In genomic region chr6:125752773-125753172, GRCh38 we compare ENCODE assay signal across 3 cellular contexts.
TF ChIP-seq lines count a peak whose summit lies in the region.

No MANE protein-coding gene starts in this region.

TF ChIP-seq in GM23338, 12 proteins besides CTCF, POLR2A, EP300 and RAD21 (continues in another document):
- TF ChIP-seq CREB1 (CRISPR knock-in tag; IDR thresholded peaks at IDR 0.05; ENCODE audit: low read depth) (no peak), REST (IDR thresholded peaks at IDR 0.05; ENCODE audit: unreplicated experiment) (no peak), ZNF331 (CRISPR knock-in tag; IDR thresholded peaks at IDR 0.05; ENCODE audit: low read depth) (no peak), ETS1 (IDR thresholded peaks at IDR 0.05) (no peak), EZH2phosphoT487 (IDR thresholded peaks at IDR 0.05; ENCODE audit: unreplicated experiment) (no peak), EZH2 (IDR thresholded peaks at IDR 0.05; ENCODE audit: low read depth, unreplicated experiment) (no peak), POLR2AphosphoS5 (IDR thresholded peaks at IDR 0.05; ENCODE audit: low read depth) (no peak), STAT1 (IDR thresholded peaks at IDR 0.05; ENCODE audit: unreplicated experiment) (no peak), ZNF114 (CRISPR knock-in tag; IDR thresholded peaks at IDR 0.05) (no peak), JUNB (IDR thresholded peaks at IDR 0.05; ENCODE audit: unreplicated experiment) (no peak)

TF ChIP-seq in endothelial cell of umbilical vein, 7 proteins besides CTCF, POLR2A, EP300 and RAD21:
- TF ChIP-seq GATA2 (IDR thresholded peaks at IDR 0.05; ENCODE audit: insufficient read depth, insufficient read length, low read depth, low read length) (no peak), EZH2 (IDR thresholded peaks at IDR 0.05; ENCODE audit: borderline replicate concordance, low read depth, low read length, severe bottlenecking) (no peak), MYC (IDR thresholded peaks at IDR 0.05; ENCODE audit: low read depth, low read length) (no peak), JUN (IDR thresholded peaks at IDR 0.05; ENCODE audit: borderline replicate concordance, insufficient read depth, insufficient read length, low read depth) (no peak), MAX (IDR thresholded peaks at IDR 0.05; ENCODE audit: insufficient read depth, insufficient read length) (no peak)

TF ChIP-seq in SK-N-SH treated with all-trans-retinoic acid at 6 μM for 48 hours, 23 proteins besides CTCF, POLR2A, EP300 and RAD21:
- TF ChIP-seq TCF4 (CRISPR knock-in tag; IDR thresholded peaks at IDR 0.05; ENCODE audit: borderline replicate concordance) (no peak), BACH2 (CRISPR knock-in tag; IDR thresholded peaks at IDR 0.05; ENCODE audit: borderline replicate concordance) (no peak), OSR1 (CRISPR knock-in tag; IDR thresholded peaks at IDR 0.05) (no peak), POU6F1 (CRISPR knock-in tag; IDR thresholded peaks at IDR 0.05; ENCODE audit: borderline replicate concordance, low read depth) (no peak), ZC3H10 (CRISPR knock-in tag; IDR thresholded peaks at IDR 0.05) (no peak), CSRNP3 (CRISPR knock-in tag; IDR thresholded peaks at IDR 0.05) (no peak), PPARA (CRISPR knock-in tag; IDR thresholded peaks at IDR 0.05; ENCODE audit: borderline replicate concordance) (no peak), ZNF70 (CRISPR knock-in tag; IDR thresholded peaks at IDR 0.05) (no peak), SNAI2 (CRISPR knock-in tag; IDR thresholded peaks at IDR 0.05) (no peak), ARNTL (CRISPR knock-in tag; IDR thresholded peaks at IDR 0.05; ENCODE audit: borderline replicate concordance, low read depth) (no peak), ZFP30 (CRISPR knock-in tag; IDR thresholded peaks at IDR 0.05) (no peak), ESRRG (CRISPR knock-in tag; IDR thresholded peaks at IDR 0.05) (no peak), RARB (CRISPR knock-in tag; IDR thresholded peaks at IDR 0.05) (no peak), CREB5 (CRISPR knock-in tag; IDR thresholded peaks at IDR 0.05; ENCODE audit: low read depth) (no peak)
